ENCODE assay signal across 11 cellular contexts in the genomic region with DNA sequence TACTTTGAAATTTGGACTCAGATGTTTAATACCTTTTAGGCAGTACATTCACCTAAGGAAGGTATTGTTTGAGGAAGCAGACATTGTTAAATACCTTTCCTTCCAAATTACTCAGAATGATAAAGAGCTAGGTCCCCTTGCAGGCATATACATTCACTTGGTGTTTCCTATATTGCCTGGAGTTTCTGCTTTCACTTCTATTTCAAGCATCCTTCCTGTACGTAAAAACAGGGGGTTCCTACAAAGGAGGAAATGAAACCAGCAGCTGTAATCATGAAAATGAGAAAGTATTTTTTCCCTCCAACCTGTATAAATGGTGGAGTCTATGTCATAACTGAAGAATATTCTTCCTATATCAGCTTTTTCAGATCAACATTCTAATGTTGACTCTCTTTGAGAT.
DNase-seq lines count a peak whose midpoint lies in the region; ATAC-seq and TF ChIP-seq lines count a peak whose summit lies in the region.
"Had no signal": no experiment of that assay in that cellular context is flagged by ENCODE, and none has a peak within 500 bp of the region (broad histone marks: within the 10 kb centered on the region; RNA-seq: fewer than 3 reads in every experiment).

No MANE protein-coding gene starts in this region.

- H3K4me1 Mint-ChIP-seq in central memory CD8-positive, alpha-beta T cell = no peaks in the 10 kb centered on the region
- H3K4me1 Mint-ChIP-seq in activated T-helper 2 cell treated with anti-CD3 and anti-CD28 coated beads, Interferon-gamma antibody, Interleukin-2, Interleukin-4, amounts not matched to agents 10 μg/mL and 5 μg/mL and 100 μg/mL, durations not matched to agents 14 hours and 24 hours and 36 hours (ENCODE audit: low read depth) = peaks cover 10% of the 10 kb centered on the region

- H3K27me3 ChIP-seq in brain microvascular endothelial cell (replicated peaks) = no peaks in the 10 kb centered on the region
- H3K27me3 ChIP-seq in MG63 = no peaks in the 10 kb centered on the region
- H3K27me3 ChIP-seq: ovary had no signal

- no peak overlapping the region for H3K4me3 Mint-ChIP-seq in central memory CD8-positive, alpha-beta T cell
- no peak overlapping the region for H3K4me3 Mint-ChIP-seq in activated T-helper 2 cell treated with anti-CD3 and anti-CD28 coated beads, Interferon-gamma antibody, Interleukin-2, Interleukin-4, amounts not matched to agents 10 μg/mL and 5 μg/mL and 100 μg/mL, durations not matched to agents 14 hours and 24 hours and 36 hours (ENCODE audit: low read depth)
- H3K4me3 Mint-ChIP-seq: activated T-helper 1 cell treated with anti-CD3 and anti-CD28 coated beads, Interleukin-12 subunit alpha, Interleukin-12 subunit beta, Interleukin-2, Interleukin-4 antibody, amounts not matched to agents 30 ng/mL and 10 ng/mL and 1 ng/mL, durations not matched to agents 14 hours and 24 hours and 36 hours had no signal

- in situ Hi-C loops in brain microvascular endothelial cell (cut with HindIII; ENCODE audit: low pct_ligation_motif_present, low sequenced_read_pairs) = no loop called here

- H3K27ac Mint-ChIP-seq in central memory CD8-positive, alpha-beta T cell (ENCODE audit: low read depth) = peak overlapping the region; percentile 20
- H3K27ac Mint-ChIP-seq in activated T-helper 2 cell treated with anti-CD3 and anti-CD28 coated beads, Interferon-gamma antibody, Interleukin-2, Interleukin-4, amounts not matched to agents 10 μg/mL and 5 μg/mL and 100 μg/mL, durations not matched to agents 14 hours and 24 hours and 36 hours = no peak overlapping the region
- H3K27ac Mint-ChIP-seq: activated T-helper 1 cell treated with anti-CD3 and anti-CD28 coated beads, Interleukin-12 subunit alpha, Interleukin-12 subunit beta, Interleukin-2, Interleukin-4 antibody, amounts not matched to agents 30 ng/mL and 10 ng/mL and 1 ng/mL, durations not matched to agents 14 hours and 24 hours and 36 hours had no signal

- no peaks in the 10 kb centered on the region for H3K9me3 ChIP-seq in MG63
- H3K9me3 ChIP-seq: ovary had no signal

- no peak overlapping the region for H3K27ac ChIP-seq in brain microvascular endothelial cell
- H3K27ac ChIP-seq: ovary had no signal

- intact Hi-C loops in activated T-helper 2 cell treated with anti-CD3 and anti-CD28 coated beads, Interferon-gamma antibody, Interleukin-2, Interleukin-4, amounts not matched to agents 10 μg/mL and 5 μg/mL and 100 μg/mL, durations not matched to agents 14 hours and 24 hours and 36 hours (cut with micrococcal nuclease) = loop anchor here (5.0 kb wide), 2 partner anchors 70 to 90 kb away; a partner anchor contains a TSS

- H3K9me3 Mint-ChIP-seq in central memory CD8-positive, alpha-beta T cell = no peaks in the 10 kb centered on the region
- no peaks in the 10 kb centered on the region for H3K9me3 Mint-ChIP-seq in activated T-helper 2 cell treated with anti-CD3 and anti-CD28 coated beads, Interferon-gamma antibody, Interleukin-2, Interleukin-4, amounts not matched to agents 10 μg/mL and 5 μg/mL and 100 μg/mL, durations not matched to agents 14 hours and 24 hours and 36 hours

- no peak for TF ChIP-seq CTCF in brain microvascular endothelial cell (IDR thresholded peaks at IDR 0.05; ENCODE audit: low read depth, low read length, missing control alignments)

- no peak for DNase-seq in central memory CD8-positive, alpha-beta T cell (ENCODE audit: low spot score in 2 of 2)
- DNase-seq in activated T-helper 2 cell treated with anti-CD3 and anti-CD28 coated beads, Interferon-gamma antibody, Interleukin-2, Interleukin-4, amounts not matched to agents 10 μg/mL and 5 μg/mL and 100 μg/mL, durations not matched to agents 14 hours and 24 hours and 36 hours (ENCODE audit: low spot score) = no peak
- no peak for DNase-seq in effector CD4-positive, alpha-beta T cell
- DNase-seq in brain microvascular endothelial cell (no peak), MG63 (no peak)
- DNase-seq: NCI-H446 treated with DMSO at 0.1 percent for 48 hours, ovary had no signal

- H3K27me3 Mint-ChIP-seq in central memory CD8-positive, alpha-beta T cell = no peaks in the 10 kb centered on the region
- peaks cover 5% of the 10 kb centered on the region for H3K27me3 Mint-ChIP-seq in activated T-helper 2 cell treated with anti-CD3 and anti-CD28 coated beads, Interferon-gamma antibody, Interleukin-2, Interleukin-4, amounts not matched to agents 10 μg/mL and 5 μg/mL and 100 μg/mL, durations not matched to agents 14 hours and 24 hours and 36 hours (ENCODE audit: low read depth)

- ATAC-seq in GM18505 (IDR thresholded peaks at IDR 0.05; ENCODE audit: unreplicated experiment) (peak; percentile 97), GM21526 (IDR thresholded peaks at IDR 0.05; ENCODE audit: low FRiP score, unreplicated experiment) (peak; percentile 95), HG03457 (IDR thresholded peaks at IDR 0.05; ENCODE audit: unreplicated experiment) (peak; percentile 96)
- peak; percentile 84 for ATAC-seq in central memory CD8-positive, alpha-beta T cell (replicated peaks; ENCODE audit: extremely low read depth, poor library complexity, severe bottlenecking)

- H3K36me3 ChIP-seq in brain microvascular endothelial cell (replicated peaks) (no peaks in the 10 kb centered on the region), MG63 (no peaks in the 10 kb centered on the region)
- H3K36me3 ChIP-seq: ovary had no signal

- H3K4me3 ChIP-seq in brain microvascular endothelial cell (ENCODE audit: low read depth, low read length) (no peak overlapping the region), MG63 (no peak overlapping the region)
- H3K4me3 ChIP-seq: ovary had no signal

- no peak for TF ChIP-seq POLR2A in GM18505 (IDR thresholded peaks at IDR 0.05; ENCODE audit: borderline replicate concordance, extremely low read depth, insufficient read depth, insufficient read length)

- H3K36me3 Mint-ChIP-seq in central memory CD8-positive, alpha-beta T cell (ENCODE audit: insufficient read depth) = no peaks in the 10 kb centered on the region
- no peaks in the 10 kb centered on the region for H3K36me3 Mint-ChIP-seq in activated T-helper 2 cell treated with anti-CD3 and anti-CD28 coated beads, Interferon-gamma antibody, Interleukin-2, Interleukin-4, amounts not matched to agents 10 μg/mL and 5 μg/mL and 100 μg/mL, durations not matched to agents 14 hours and 24 hours and 36 hours (ENCODE audit: low read depth)
